In genomic region chr5:82339744-82340143, GRCh38 we compare ENCODE assay signal across 21 cellular contexts.
DNase-seq lines count a peak whose midpoint lies in the region; ATAC-seq and TF ChIP-seq lines count a peak whose summit lies in the region.
"Had no signal": no experiment of that assay in that cellular context is flagged by ENCODE, and none has a peak within 500 bp of the region (broad histone marks: within the 10 kb centered on the region; RNA-seq: fewer than 3 reads in every experiment).

No MANE protein-coding gene starts in this region.

- H3K4me1 Mint-ChIP-seq in mesothelial cell of epicardium = peaks cover 7% of the 10 kb centered on the region
- H3K4me1 Mint-ChIP-seq: IgD-negative memory B cell had no signal

- H3K4me3 Mint-ChIP-seq in mesothelial cell of epicardium = no peak overlapping the region
- H3K4me3 Mint-ChIP-seq: CD8-positive, alpha-beta T cell; IgD-negative memory B cell had no signal

- no peaks in the 10 kb centered on the region for H3K9me3 Mint-ChIP-seq in mesothelial cell of epicardium
- H3K9me3 Mint-ChIP-seq: CD8-positive, alpha-beta T cell; IgD-negative memory B cell had no signal

- H3K4me1 ChIP-seq in cardiac muscle cell (ENCODE audit: low read depth) = peaks cover 31% of the 10 kb centered on the region
- H3K4me1 ChIP-seq in left ventricle myocardium inferior = peaks cover 28% of the 10 kb centered on the region

- H3K27ac ChIP-seq in cardiac muscle cell (peak overlapping the region; percentile 88), left ventricle myocardium inferior (replicated peaks) (no peak overlapping the region)

- no peaks in the 10 kb centered on the region for H3K36me3 ChIP-seq in cardiac muscle cell
- H3K36me3 ChIP-seq in left ventricle myocardium inferior = no peaks in the 10 kb centered on the region

- H3K27ac Mint-ChIP-seq in mesothelial cell of epicardium = no peak overlapping the region
- H3K27ac Mint-ChIP-seq: CD8-positive, alpha-beta T cell; IgD-negative memory B cell had no signal

- TF ChIP-seq CTCF in cardiac muscle cell (IDR thresholded peaks at IDR 0.05; ENCODE audit: low read depth, low read length) (no peak), left ventricle myocardium inferior (IDR thresholded peaks at IDR 0.05; ENCODE audit: borderline replicate concordance) (no peak), fibroblast of the aortic adventitia (IDR thresholded peaks at IDR 0.05; ENCODE audit: insufficient read depth, low read length) (no peak), mesothelial cell of epicardium (IDR thresholded peaks at IDR 0.05; ENCODE audit: unreplicated experiment) (no peak)

- H3K4me3 ChIP-seq in cardiac muscle cell = no peak overlapping the region
- H3K4me3 ChIP-seq in left ventricle myocardium inferior = no peak overlapping the region
- no peak overlapping the region for H3K4me3 ChIP-seq in fibroblast of the aortic adventitia (ENCODE audit: low read depth, low read length)

- intact Hi-C loops in left ventricle myocardium inferior (cut with micrococcal nuclease) (no loop called here), sciatic nerve (cut with DNase I) (loop anchor here (10.0 kb wide), 1 partner anchor 1225 kb away; no protein-coding TSS in a partner anchor)

- H3K27me3 Mint-ChIP-seq in mesothelial cell of epicardium (ENCODE audit: low read depth) = no peaks in the 10 kb centered on the region
- H3K27me3 Mint-ChIP-seq: IgD-negative memory B cell had no signal

- H3K9me3 ChIP-seq in cardiac muscle cell (ENCODE audit: low read depth) (no peaks in the 10 kb centered on the region), left ventricle myocardium inferior (replicated peaks) (no peaks in the 10 kb centered on the region)

- H3K36me3 Mint-ChIP-seq in mesothelial cell of epicardium = no peaks in the 10 kb centered on the region
- H3K36me3 Mint-ChIP-seq: CD8-positive, alpha-beta T cell; IgD-negative memory B cell had no signal

- H3K27me3 ChIP-seq in cardiac muscle cell (no peaks in the 10 kb centered on the region), left ventricle myocardium inferior (ENCODE audit: low read depth) (no peaks in the 10 kb centered on the region)

- ATAC-seq in sciatic nerve (peak; percentile 36), esophagus mucosa (no peak), left lobe of liver (no peak)
- ATAC-seq: CD8-positive, alpha-beta T cell; HCT116 had no signal

- no peak for DNase-seq in cardiac muscle cell (ENCODE audit: low read depth in 1 of 2, low spot score in 1 of 2)
- no peak for DNase-seq in left ventricle myocardium inferior
- peak; percentile 61 for DNase-seq in fibroblast of the aortic adventitia (ENCODE audit: low read depth)
- DNase-seq in sciatic nerve (ENCODE audit: low spot score) = no peak
- no peak for DNase-seq in mesothelial cell of epicardium (ENCODE audit: low spot score in 2 of 2, unreplicated experiment in 2 of 2)
- no peak for DNase-seq in left lobe of liver (ENCODE audit: low spot score)
- DNase-seq: 8988T; AML-193; C1 segment of cervical spinal cord; Calu3; CD8-positive, alpha-beta T cell; DMS153; Kasumi-1; NCI-H1694; NCI-H2081; NCI-H2171; NCI-H524 treated with DMSO at 0.1 percent for 48 hours; OCI-M1 had no signal
